ENCODE assay signal across 33 cellular contexts in the genomic region with DNA sequence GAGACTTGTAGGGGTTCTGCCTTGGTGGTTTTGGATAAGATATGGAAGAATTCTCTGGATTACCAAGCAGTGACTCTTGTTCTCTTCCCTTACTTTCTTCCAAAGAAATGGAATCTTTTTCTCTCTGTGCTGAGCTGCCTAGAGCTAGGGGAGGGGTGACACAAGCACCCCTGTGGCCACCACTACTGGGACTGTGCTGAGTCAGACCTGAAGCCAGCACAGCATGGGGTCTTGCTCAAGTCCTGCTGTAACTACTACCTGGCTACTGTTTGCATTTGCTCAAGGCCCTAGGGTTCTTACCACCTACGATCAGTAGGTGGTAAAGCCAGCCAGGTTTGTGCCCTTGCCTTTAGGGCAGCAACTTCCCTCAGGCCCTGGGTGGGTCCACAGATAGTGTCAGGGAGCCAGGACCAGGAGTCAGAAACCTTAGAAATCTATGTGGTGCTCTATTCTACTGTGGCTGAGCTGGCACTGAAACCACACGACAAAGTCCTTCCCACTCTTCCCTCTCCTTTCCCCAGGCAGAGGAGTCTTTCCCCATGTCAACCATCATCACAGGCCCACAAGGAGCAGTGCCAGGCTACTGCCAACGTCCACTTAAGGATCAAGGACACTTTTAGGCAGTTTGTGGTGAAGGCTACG. TPM values are rescaled to one million over a fixed set of nuclear protein-coding genes. Genes with fewer than 3 reads are reported as not detected.
DNase-seq lines count a peak whose midpoint lies in the region; ATAC-seq, FAIRE-seq and TF ChIP-seq lines count a peak whose summit lies in the region.
"Had no signal": no experiment of that assay in that cellular context is flagged by ENCODE, and none has a peak within 500 bp of the region (broad histone marks: within the 10 kb centered on the region; RNA-seq: fewer than 3 reads in every experiment).

No MANE protein-coding gene starts in this region.

- H3K27ac ChIP-seq in HepG2 (ENCODE audit: extremely low read length, insufficient read depth, low read length) (no peak overlapping the region), right lobe of liver (no peak overlapping the region), PC-9 (peak overlapping the region; percentile 84)
- H3K27ac ChIP-seq: colonic mucosa, thoracic aorta had no signal

- H3K36me3 ChIP-seq in HepG2 (replicated peaks in 1 of 2; ENCODE audit: control insufficient read depth in 1 of 2, insufficient read depth in 2 of 2, low read length in 2 of 2) (no peaks in the 10 kb centered on the region), right lobe of liver (no peaks in the 10 kb centered on the region), PC-9 (ENCODE audit: low read depth) (no peaks in the 10 kb centered on the region)
- H3K36me3 ChIP-seq: colonic mucosa, thoracic aorta had no signal

- H3K27me3 ChIP-seq in HepG2 (ENCODE audit: control insufficient read depth in 1 of 2, insufficient read depth in 2 of 2, low read length in 2 of 2) (no peaks in the 10 kb centered on the region), right lobe of liver (no peaks in the 10 kb centered on the region), PC-9 (ENCODE audit: insufficient read depth, low read depth) (no peaks in the 10 kb centered on the region)
- H3K27me3 ChIP-seq: colonic mucosa had no signal

- ATAC-seq in HepG2: peak; percentile 47
- no peak for ATAC-seq in right lobe of liver
- no peak for ATAC-seq in GM18511 (IDR thresholded peaks at IDR 0.05; ENCODE audit: unreplicated experiment)
- ATAC-seq in HG03108 (IDR thresholded peaks at IDR 0.05; ENCODE audit: unreplicated experiment): no peak
- ATAC-seq: effector memory CD8-positive, alpha-beta T cell; esophagus mucosa; left lobe of liver; sciatic nerve; SK-N-SH treated with all-trans-retinoic acid at 6 μM for 48 hours; stimulated activated memory B cell treated with anti-CD40 and anti-IgM and Interleukin-4, amounts not matched to agents 10 μg/mL and 1 μg/mL and 100 μg/mL, for 72 hours; T-helper 17 cell had no signal

- no peak overlapping the region for H3K9ac ChIP-seq in HepG2 (ENCODE audit: insufficient read depth, low read depth, low read length)

- H3K79me2 ChIP-seq in HepG2 (ENCODE audit: insufficient read depth, low read length): no peaks in the 10 kb centered on the region
- H3K79me2 ChIP-seq in PC-9 (ENCODE audit: low read depth): no peaks in the 10 kb centered on the region

- H3K9me3 ChIP-seq in HepG2 (ENCODE audit: low read length): no peaks in the 10 kb centered on the region
- no peaks in the 10 kb centered on the region for H3K9me3 ChIP-seq in right lobe of liver
- H3K9me3 ChIP-seq in PC-9 (ENCODE audit: insufficient read depth, low read depth): no peaks in the 10 kb centered on the region
- H3K9me3 ChIP-seq: colonic mucosa, thoracic aorta had no signal

- TF ChIP-seq EP300 in HepG2 (IDR thresholded peaks at IDR 0.05; ENCODE audit: low read depth in 2 of 2, low read length in 2 of 2): no peak
- no peak for TF ChIP-seq EP300 in HepG2 (CRISPR knock-in tag; IDR thresholded peaks at IDR 0.05; ENCODE audit: borderline replicate concordance)

- 13% methylated on average over 4 of the region's 4 CpGs for WGBS in HepG2 (ENCODE audit: low lambda C conversion rate)
- WGBS in right lobe of liver (ENCODE audit: insufficient coverage, low coverage, low lambda C conversion rate, missing lambda C conversion rate): 97% methylated on average over 3 of the region's 4 CpGs

- no peak for FAIRE-seq in HepG2 (lab: Jason Lieb, UNC)
- FAIRE-seq: frontal cortex, GM12891 had no signal

- H3K4me3 ChIP-seq in HepG2 (replicated peaks in 1 of 3; ENCODE audit: insufficient read depth in 1 of 3, low read depth in 2 of 3, low read length in 3 of 3): no peak overlapping the region
- H3K4me3 ChIP-seq in right lobe of liver: no peak overlapping the region
- no peak overlapping the region for H3K4me3 ChIP-seq in PC-9
- H3K4me3 ChIP-seq in choroid plexus epithelial cell (ENCODE audit: low read depth, low read length): no peak overlapping the region
- H3K4me3 ChIP-seq: colonic mucosa, thoracic aorta had no signal

- TF ChIP-seq CTCF in HepG2 (CRISPR knock-in tag; IDR thresholded peaks at IDR 0.05) (no peak), right lobe of liver (IDR thresholded peaks at IDR 0.05) (no peak), PC-9 (conservative IDR thresholded peaks at IDR 0.05) (no peak), choroid plexus epithelial cell (conservative IDR thresholded peaks at IDR 0.05; ENCODE audit: low read depth, low read length) (no peak)

- intact Hi-C loops in HepG2 (cut with micrococcal nuclease; ENCODE audit: unreplicated experiment): no loop called here
- intact Hi-C loops in right lobe of liver (cut with DNase I): no loop called here
- intact Hi-C loops in PC-9 (cut with micrococcal nuclease; ENCODE audit: unreplicated experiment): loop anchor here (1.0 kb wide), 1 partner anchor 11 kb away; no protein-coding TSS in a partner anchor
- intact Hi-C loops in head of caudate nucleus (cut with DNase I): no loop called here

- BruUV-seq in HepG2 (replicated peaks; lab: Mats Ljungman, UMichigan) (no TSS peak), PC-9 (replicated peaks; lab: Mats Ljungman, UMichigan) (no TSS peak)

- DNase-seq in HepG2 (ENCODE audit: low spot score): peak; percentile 3
- no peak for DNase-seq in right lobe of liver
- peak; percentile 81 to 96 for DNase-seq in PC-9
- peak; percentile 46 for DNase-seq in choroid plexus epithelial cell (ENCODE audit: low read depth)
- no peak for DNase-seq in NCI-H1105 (lab: John Stamatoyannopoulos, UW)
- no peak for DNase-seq in head of caudate nucleus
- DNase-seq: 8988T; activated CD4-positive, alpha-beta T cell treated with anti-CD3 and anti-CD28 coated beads for 4 hours; activated gamma-delta T cell treated with Interleukin-2 at 50 U/mL for 16 hours; activated T-cell treated with anti-CD3 and anti-CD28 coated beads, Interleukin-2, amount 50 U/mL, for 1 hour; Calu3; colonic mucosa; DND-41; effector memory CD8-positive, alpha-beta T cell; hippocampal formation; mesenchymal stem cell; MM.1S; NCI-H1417 treated with DMSO at 0.1 percent for 48 hours; NCI-H2107; NCI-H446; posterior cingulate gyrus; stimulated activated CD4-positive, alpha-beta T cell treated with anti-CD3 and anti-CD28 coated beads, Interleukin-4, amount 100 ng/mL, for 4 hours; T-helper 17 cell had no signal

- in situ Hi-C loops in HepG2 (cut with HindIII; ENCODE audit: extremely low pct_ligation_motif_present, low pct_unique_long_range_greater_than_20kb): no loop called here

- no peak for TF ChIP-seq RAD21 in HepG2 (CRISPR knock-in tag; IDR thresholded peaks at IDR 0.05)

- H3K4me1 ChIP-seq in HepG2 (ENCODE audit: insufficient read depth, low read length) (no peaks in the 10 kb centered on the region), right lobe of liver (no peaks in the 10 kb centered on the region), PC-9 (replicated peaks; ENCODE audit: insufficient read depth) (peaks cover 35% of the 10 kb centered on the region)
- H3K4me1 ChIP-seq: colonic mucosa had no signal

- POLR2A ChIA-PET in HepG2 (lab: Yijun Ruan, JAX): no interaction called here
- POLR2A ChIA-PET in PC-9 (lab: Charles Lee; ENCODE audit: unreplicated experiment): interaction anchor here (0.6 kb wide), 1 partner anchor 11 kb away, joined by 3 read pairs; no protein-coding TSS in a partner anchor

- H2AFZ ChIP-seq in HepG2 (ENCODE audit: low read length): no peak overlapping the region
- peak overlapping the region; percentile 73 for H2AFZ ChIP-seq in PC-9

- H3K9me2 ChIP-seq in PC-9 (ENCODE audit: insufficient read depth): no peaks in the 10 kb centered on the region

- H3K4me2 ChIP-seq in HepG2 (ENCODE audit: low read depth, low read length): no peak overlapping the region
- H3K4me2 ChIP-seq in PC-9: peak overlapping the region; percentile 66

- H3F3A ChIP-seq in PC-9 (ENCODE audit: insufficient read depth, low read depth): peaks cover 29% of the 10 kb centered on the region

- H4K20me1 ChIP-seq in HepG2 (ENCODE audit: insufficient read depth, low read length): no peaks in the 10 kb centered on the region
- H4K20me1 ChIP-seq in PC-9 (ENCODE audit: insufficient read depth): no peaks in the 10 kb centered on the region

- CTCF ChIA-PET in HepG2 (lab: Yijun Ruan, JAX; ENCODE audit: low intra/inter-chr PET ratio, low total read pairs): no interaction called here
- CTCF ChIA-PET in PC-9 (lab: Charles Lee): interaction anchor here (1.6 kb wide), 1 partner anchor 108 kb away, joined by 4 read pairs; no protein-coding TSS in a partner anchor

- no peak for TF ChIP-seq POLR2A in HepG2 (IDR thresholded peaks at IDR 0.05; ENCODE audit: insufficient read depth in 1 of 2, low read depth in 2 of 2, low read length in 2 of 2)
- TF ChIP-seq POLR2A in right lobe of liver (IDR thresholded peaks at IDR 0.05): no peak

RNA-seq across cellular contexts. Expression of a gene that starts 53.8 kb away (rescaled TPM):
- 46.5 and 90.9 TPM in 2 replicates for total RNA-seq in HepG2 (2016; rRNA removed; fragmentation: Illumina TruSeq; extraction: Trizol)
- total RNA-seq in HepG2 (2016; cell fraction: cytosol; rRNA removed; fragmentation: Illumina TruSeq; extraction: Trizol; ENCODE audit: low read depth): 3.4 and 4.6 TPM in 2 replicates
- total RNA-seq in HepG2 (2016; cell fraction: insoluble cytoplasmic fraction; rRNA removed; fragmentation: Illumina TruSeq; extraction: Trizol): 43.6 and 92.7 TPM in 2 replicates
- 8.6 and 12.6 TPM in 2 replicates for total RNA-seq in HepG2 (2016; cell fraction: membrane; rRNA removed; fragmentation: Illumina TruSeq; extraction: Trizol)
- 268 and 291 TPM in 2 replicates for total RNA-seq in HepG2 (2016; cell fraction: nucleus; rRNA removed; fragmentation: Illumina TruSeq; extraction: Trizol)
- polyA plus RNA-seq in HepG2 (2011; rRNA removed): 49.2 and 60.6 TPM in 2 replicates
- polyA plus RNA-seq in HepG2 (2011; cell fraction: cytosol; rRNA removed): 8.1 and 8.6 TPM in 2 replicates
- 117 and 132 TPM in 2 replicates for polyA plus RNA-seq in HepG2 (2011; cell fraction: nucleus; rRNA removed)
- 30.0 and 51.7 TPM in 2 replicates for polyA plus RNA-seq in HepG2 (2012)
- 0.93 and 1.2 TPM in 2 replicates for polyA plus RNA-seq in HepG2 (2016; cell fraction: cytosol; fragmentation: Illumina TruSeq; extraction: Trizol; ENCODE audit: low read depth)
- polyA plus RNA-seq in HepG2 (2016; cell fraction: insoluble cytoplasmic fraction; fragmentation: Illumina TruSeq; extraction: Trizol; ENCODE audit: low read depth): 40.2 and 41.5 TPM in 2 replicates
- 3.6 and 4.5 TPM in 2 replicates for polyA plus RNA-seq in HepG2 (2016; cell fraction: membrane; fragmentation: Illumina TruSeq; extraction: Trizol; ENCODE audit: low read depth)
- 335 and 346 TPM in 2 replicates for polyA plus RNA-seq in HepG2 (2016; cell fraction: nucleus; fragmentation: Illumina TruSeq; extraction: Trizol; ENCODE audit: insufficient read depth, low read depth)
- polyA minus RNA-seq in HepG2 (2011; rRNA and poly(A)+ RNA removed; ENCODE audit: low replicate concordance): 74.5 and 94.2 TPM in 2 replicates
- 10.0 and 13.3 TPM in 2 replicates for polyA minus RNA-seq in HepG2 (2011; cell fraction: cytosol; rRNA and poly(A)+ RNA removed)
- polyA minus RNA-seq in HepG2 (2011; cell fraction: nucleus; rRNA and poly(A)+ RNA removed): 404 and 556 TPM in 2 replicates
- 10 to 100 TPM; 20.9 to 44.4 (median 34.2) TPM for total RNA-seq in right lobe of liver
- 73.8 and 82.8 TPM in 2 replicates for total RNA-seq in PC-9 (2021)

Comparison
In these comparisons a context has a peak if more than half of its experiments do, and no peak if none do; other contexts are left out.
1. DNase-seq: peak in HepG2 (single experiment), PC-9 (2 of 2) and choroid plexus epithelial cell (single experiment); none in right lobe of liver (0 of 3), NCI-H1105 (single experiment) and head of caudate nucleus (0 of 42).